Comparison of ENCODE assay signal across 12 cellular contexts in the genomic region with DNA sequence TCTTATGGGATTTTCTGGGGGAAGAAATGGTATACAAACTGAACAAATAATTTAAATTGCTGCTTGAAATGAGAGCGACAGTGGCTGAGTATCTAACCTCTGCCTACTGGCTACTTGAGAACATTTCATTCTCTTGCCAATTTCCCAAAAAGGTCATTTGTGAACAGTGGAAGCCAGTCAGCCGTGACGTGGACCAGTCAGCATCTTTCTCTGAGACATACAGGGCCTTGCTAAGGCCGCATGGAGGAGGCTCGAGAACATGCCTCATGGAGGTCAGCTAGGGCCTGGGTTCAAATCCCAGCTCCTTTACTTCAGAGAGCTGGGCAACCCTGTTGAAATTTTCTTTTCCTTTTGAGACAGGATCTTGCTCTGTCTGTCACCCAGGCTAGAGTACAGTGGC. TPM values are rescaled to one million over a fixed set of nuclear protein-coding genes. Genes with fewer than 3 reads are reported as not detected.
DNase-seq lines count a peak whose midpoint lies in the region; ATAC-seq and TF ChIP-seq lines count a peak whose summit lies in the region.
"Had no signal": no experiment of that assay in that cellular context is flagged by ENCODE, and none has a peak within 500 bp of the region (broad histone marks: within the 10 kb centered on the region; RNA-seq: fewer than 3 reads in every experiment).

No MANE protein-coding gene starts in this region.

- H3K27ac Mint-ChIP-seq in dendritic cell treated with granulocyte-macrophage colony-stimulating factor and Interleukin-4, amounts not matched to agents 40 ng/mL and 50 ng/mL, for 4 days, result peak overlapping the region; percentile 76

- TF ChIP-seq CTCF in Peyer's patch (IDR thresholded peaks at IDR 0.05) (no peak), psoas muscle (IDR thresholded peaks at IDR 0.05) (no peak)

- DNase-seq in G401 (ENCODE audit: low spot score), result peak; percentile 57
- DNase-seq in Peyer's patch, result peak in 1 of 3 donors; percentile 40
- peak in 1 of 2 donors; percentile 57 for DNase-seq in psoas muscle
- no peak for DNase-seq in effector CD4-positive, alpha-beta T cell
- no peak for DNase-seq in erythroblast (lab: John Stamatoyannopoulos, UW)
- DNase-seq: cortex of kidney, DND-41, naive B cell, NCI-H446, uterus had no signal

- no peaks in the 10 kb centered on the region for H3K9me3 Mint-ChIP-seq in dendritic cell treated with granulocyte-macrophage colony-stimulating factor and Interleukin-4, amounts not matched to agents 40 ng/mL and 50 ng/mL, for 4 days
- H3K9me3 Mint-ChIP-seq: naive B cell had no signal

- 44 to 85% (median 47%) methylated on average over 5 of the region's 5 CpGs for WGBS in psoas muscle, 3 donors

- H3K36me3 ChIP-seq in Peyer's patch (peaks cover 0 to 39% (median 0%) of the 10 kb centered on the region in 3 donors), psoas muscle (ENCODE audit: insufficient read depth in 1 of 2, low read depth in 1 of 2) (peaks cover 0 to 56% of the 10 kb centered on the region in 2 donors)
- H3K36me3 ChIP-seq: uterus had no signal

- H3K27me3 ChIP-seq in Peyer's patch, result no peaks in the 10 kb centered on the region
- no peaks in the 10 kb centered on the region for H3K27me3 ChIP-seq in psoas muscle (ENCODE audit: insufficient read depth in 3 of 3, low read length in 2 of 3)
- H3K27me3 ChIP-seq: uterus had no signal

- H3K4me1 ChIP-seq in Peyer's patch (peaks cover 11 to 48% (median 18%) of the 10 kb centered on the region in 4 donors), psoas muscle (peaks cover 45% of the 10 kb centered on the region)

- ATAC-seq in psoas muscle (no peak), GM19463 (IDR thresholded peaks at IDR 0.05; ENCODE audit: unreplicated experiment) (no peak)

- H3K4me3 Mint-ChIP-seq in dendritic cell treated with granulocyte-macrophage colony-stimulating factor and Interleukin-4, amounts not matched to agents 40 ng/mL and 50 ng/mL, for 4 days, result no peak overlapping the region
- H3K4me3 Mint-ChIP-seq: naive B cell had no signal

- in situ Hi-C loops in G401 (cut with HindIII; ENCODE audit: low sequenced_read_pairs), result no loop called here

- H3K4me1 Mint-ChIP-seq in dendritic cell treated with granulocyte-macrophage colony-stimulating factor and Interleukin-4, amounts not matched to agents 40 ng/mL and 50 ng/mL, for 4 days (ENCODE audit: low read depth), result peaks cover 47% of the 10 kb centered on the region

- peak overlapping the region; percentile 75 to 98 (median 90) for H3K27ac ChIP-seq in Peyer's patch
- H3K27ac ChIP-seq in psoas muscle, result peak overlapping the region; percentile 69
- H3K27ac ChIP-seq: uterus had no signal

- peaks cover 75% of the 10 kb centered on the region for H3K36me3 Mint-ChIP-seq in dendritic cell treated with granulocyte-macrophage colony-stimulating factor and Interleukin-4, amounts not matched to agents 40 ng/mL and 50 ng/mL, for 4 days (ENCODE audit: low read depth)

- no peak overlapping the region for H3K4me3 ChIP-seq in Peyer's patch
- H3K4me3 ChIP-seq in psoas muscle, result no peak overlapping the region
- H3K4me3 ChIP-seq: uterus had no signal

- TF ChIP-seq POLR2A in Peyer's patch (IDR thresholded peaks at IDR 0.05), result no peak
- TF ChIP-seq POLR2A in erythroblast (IDR thresholded peaks at IDR 0.05; ENCODE audit: low read length), result no peak

- intact Hi-C loops in dendritic cell treated with granulocyte-macrophage colony-stimulating factor and Interleukin-4, amounts not matched to agents 40 ng/mL and 50 ng/mL, for 4 days (cut with micrococcal nuclease), result no loop called here
- intact Hi-C loops in psoas muscle (cut with DNase I), result loop anchor here in 1 of 2 donors (2.0 kb wide), 1 partner anchor 18 kb away; no protein-coding TSS in a partner anchor

- H3K9me3 ChIP-seq in Peyer's patch (no peaks in the 10 kb centered on the region), psoas muscle (no peaks in the 10 kb centered on the region)
- H3K9me3 ChIP-seq: uterus had no signal

- H3K27me3 Mint-ChIP-seq in dendritic cell treated with granulocyte-macrophage colony-stimulating factor and Interleukin-4, amounts not matched to agents 40 ng/mL and 50 ng/mL, for 4 days, result no peaks in the 10 kb centered on the region
- H3K27me3 Mint-ChIP-seq: naive B cell had no signal

RNA-seq across cellular contexts. Expression of gene ZC3H4, which starts 20.3 kb away (rescaled TPM):
- total RNA-seq in G401 (2014; rRNA removed; shearing (Covaris generic)), result 12.4 and 16.8 TPM in 2 replicates
- 10 to 100 TPM; 24.7 to 61.9 (median 42.4) TPM for total RNA-seq in Peyer's patch
- 10 to 100 TPM; 24.3 to 35.8 (median 28.5) TPM for total RNA-seq in psoas muscle
- 10 to 100 TPM in 1 of 3 donors, 1 to 10 TPM in 2; 4.4 to 15.2 (median 5.1) TPM for polyA plus RNA-seq in psoas muscle

RNA-seq across cellular contexts. Expression of gene SAE1, which starts 37.4 kb away (rescaled TPM):
- total RNA-seq in G401 (2014; rRNA removed; shearing (Covaris generic)), result 603 and 649 TPM in 2 replicates
- total RNA-seq in Peyer's patch (10 to 100 TPM; 35.9 to 73.4 (median 40.3) TPM), psoas muscle (10 to 100 TPM; 37.8 to 55.8 (median 41.5) TPM)
- polyA plus RNA-seq in psoas muscle, result 10 to 100 TPM; 30.7 to 63.4 (median 62.0) TPM

RNA-seq across cellular contexts. Expression of gene TMEM160, which starts 44.8 kb away (rescaled TPM):
- 170 and 258 TPM in 2 replicates for total RNA-seq in G401 (2014; rRNA removed; shearing (Covaris generic))
- total RNA-seq in Peyer's patch (10 to 100 TPM; 17.7 to 52.7 (median 29.3) TPM), psoas muscle (10 to 100 TPM; 19.7 to 31.4 (median 25.4) TPM)
- polyA plus RNA-seq in psoas muscle, result 10 to 100 TPM in 1 of 3 donors, 1 to 10 TPM in 2; 5.9 to 44.1 (median 7.3) TPM
